Comparison of ENCODE assay signal across 8 cellular contexts in the genomic region with DNA sequence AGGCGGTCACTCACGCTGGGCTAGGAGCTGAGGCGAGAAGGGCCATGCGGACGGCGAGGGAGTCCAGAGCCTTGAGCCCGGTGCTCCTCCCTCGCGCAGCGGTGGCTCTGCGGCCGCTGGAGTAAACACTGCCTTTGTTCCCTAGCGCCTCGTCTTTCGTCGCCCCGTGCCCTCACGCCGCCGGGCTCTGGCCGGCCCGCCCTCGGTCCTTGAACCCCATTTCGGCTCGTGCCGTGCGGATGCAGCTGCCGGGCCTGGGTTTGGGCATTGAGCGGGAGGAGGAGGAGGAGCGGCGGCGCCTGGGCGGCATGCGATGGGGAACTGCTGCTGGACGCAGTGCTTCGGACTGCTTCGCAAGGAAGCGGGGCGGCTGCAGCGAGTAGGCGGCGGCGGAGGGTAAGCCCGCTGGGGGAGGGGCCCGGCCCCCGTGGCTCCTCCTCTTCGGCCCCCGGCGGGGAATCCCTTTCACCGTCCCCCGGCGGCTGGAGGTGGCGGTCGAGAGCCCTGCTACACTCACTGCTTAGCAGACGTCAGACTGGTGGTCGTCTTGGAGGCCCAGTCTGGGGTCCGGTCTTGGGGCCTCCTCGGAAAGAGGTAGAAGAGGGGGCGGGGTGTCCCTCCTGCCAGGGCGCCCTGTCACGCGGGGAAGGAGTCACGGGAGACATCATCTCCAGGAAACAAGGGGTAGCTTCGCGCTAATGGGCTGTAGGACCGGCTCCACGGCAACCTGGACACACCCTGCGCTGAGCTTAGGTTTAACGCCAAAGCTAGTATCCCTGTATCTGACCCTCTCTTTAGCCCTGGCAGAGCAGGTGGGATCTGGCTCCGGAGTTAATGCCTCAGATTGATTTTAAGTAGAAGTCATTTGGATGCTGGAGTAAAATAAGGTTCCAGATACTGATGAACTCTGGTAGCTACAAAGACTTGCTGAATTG. TPM values are rescaled to one million over a fixed set of nuclear protein-coding genes. Genes with fewer than 3 reads are reported as not detected.
A peak's percentile ranks its signal among the peaks of the same experiment; 100 is the strongest.
DNase-seq lines count a peak whose midpoint lies in the region; ATAC-seq and TF ChIP-seq lines count a peak whose summit lies in the region.

A gene with protein sequence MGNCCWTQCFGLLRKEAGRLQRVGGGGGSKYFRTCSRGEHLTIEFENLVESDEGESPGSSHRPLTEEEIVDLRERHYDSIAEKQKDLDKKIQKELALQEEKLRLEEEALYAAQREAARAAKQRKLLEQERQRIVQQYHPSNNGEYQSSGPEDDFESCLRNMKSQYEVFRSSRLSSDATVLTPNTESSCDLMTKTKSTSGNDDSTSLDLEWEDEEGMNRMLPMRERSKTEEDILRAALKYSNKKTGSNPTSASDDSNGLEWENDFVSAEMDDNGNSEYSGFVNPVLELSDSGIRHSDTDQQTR (plus strand): TSS at position 9 of the 935 bp plus-strand sequence. CDS start 305 bp downstream, at position 314.

- H3K4me3 ChIP-seq in GM12865 (ENCODE audit: low read depth, low read length) (peak within 1 kb of the TSS; percentile 85), HFF-Myc (replicated peaks; ENCODE audit: low read depth, low read length) (peak within 1 kb of the TSS; percentile 89), cardiac muscle cell (peak within 1 kb of the TSS; percentile 73)

- H3K9me3 Mint-ChIP-seq in activated naive CD8-positive, alpha-beta T cell treated with anti-CD3 and anti-CD28 coated beads, Interleukin-2, amount 50 U/mL, for 24 hours: no peaks in the 10 kb centered on the region
- H3K9me3 Mint-ChIP-seq in type B pancreatic cell: no peaks in the 10 kb centered on the region

- no peaks in the 10 kb centered on the region for H3K27me3 ChIP-seq in cardiac muscle cell

- intact Hi-C loops in posterior cingulate gyrus (cut with DNase I): loop anchor here (2.0 kb wide), 1 partner anchor 87 kb away; the partner anchor contains the start of gene FAM241A

- peak; percentile 55 for ATAC-seq in activated naive CD8-positive, alpha-beta T cell treated with anti-CD3 and anti-CD28 coated beads, Interleukin-2, amount 50 U/mL, for 24 hours

- peaks cover 3% of the 10 kb centered on the region for H3K4me1 ChIP-seq in cardiac muscle cell (ENCODE audit: low read depth)

- peaks cover 2% of the 10 kb centered on the region for H3K27me3 Mint-ChIP-seq in activated naive CD8-positive, alpha-beta T cell treated with anti-CD3 and anti-CD28 coated beads, Interleukin-2, amount 50 U/mL, for 24 hours
- no peaks in the 10 kb centered on the region for H3K27me3 Mint-ChIP-seq in type B pancreatic cell

- no peaks in the 10 kb centered on the region for H3K36me3 ChIP-seq in cardiac muscle cell

- H3K9me3 ChIP-seq in cardiac muscle cell (ENCODE audit: low read depth): no peaks in the 10 kb centered on the region

- H3K4me3 Mint-ChIP-seq in activated naive CD8-positive, alpha-beta T cell treated with anti-CD3 and anti-CD28 coated beads, Interleukin-2, amount 50 U/mL, for 24 hours: peak within 1 kb of the TSS; percentile 96
- peak within 1 kb of the TSS; percentile 98 for H3K4me3 Mint-ChIP-seq in type B pancreatic cell

- H3K27ac ChIP-seq in cardiac muscle cell: peak within 1 kb of the TSS; percentile 97

- H3K27ac Mint-ChIP-seq in activated naive CD8-positive, alpha-beta T cell treated with anti-CD3 and anti-CD28 coated beads, Interleukin-2, amount 50 U/mL, for 24 hours: peak within 1 kb of the TSS; percentile 98
- peak within 1 kb of the TSS; percentile 97 for H3K27ac Mint-ChIP-seq in type B pancreatic cell

- peak; percentile 52 for TF ChIP-seq CTCF in GM12865 (IDR thresholded peaks at IDR 0.05; ENCODE audit: insufficient read depth, low read depth, low read length, missing control alignments)
- TF ChIP-seq CTCF in HFF-Myc (IDR thresholded peaks at IDR 0.05; ENCODE audit: low read depth, low read length, missing control alignments): peak; percentile 18
- peak; percentile 48 for TF ChIP-seq CTCF in cardiac muscle cell (IDR thresholded peaks at IDR 0.05; ENCODE audit: low read depth, low read length)
- TF ChIP-seq CTCF in type B pancreatic cell (conservative IDR thresholded peaks at IDR 0.05): peak; percentile 61

- peaks cover 36% of the 10 kb centered on the region for H3K4me1 Mint-ChIP-seq in activated naive CD8-positive, alpha-beta T cell treated with anti-CD3 and anti-CD28 coated beads, Interleukin-2, amount 50 U/mL, for 24 hours
- peaks cover 25% of the 10 kb centered on the region for H3K4me1 Mint-ChIP-seq in type B pancreatic cell (ENCODE audit: unreplicated experiment)

- peaks cover 2% of the 10 kb centered on the region for H3K36me3 Mint-ChIP-seq in activated naive CD8-positive, alpha-beta T cell treated with anti-CD3 and anti-CD28 coated beads, Interleukin-2, amount 50 U/mL, for 24 hours (ENCODE audit: low read depth)
- no peaks in the 10 kb centered on the region for H3K36me3 Mint-ChIP-seq in type B pancreatic cell

- peak; percentile 91 for DNase-seq in GM12865 (ENCODE audit: low read depth)
- no peak for DNase-seq in HFF-Myc (ENCODE audit: extremely low read depth, low read depth)
- DNase-seq in MV-4-11 (lab: John Stamatoyannopoulos, UW): peak; percentile 65
- peak; percentile 75 for DNase-seq in SW480 (ENCODE audit: low spot score)
- DNase-seq in activated naive CD8-positive, alpha-beta T cell treated with anti-CD3 and anti-CD28 coated beads, Interleukin-2, amount 50 U/mL, for 24 hours: peak; percentile 87
- peak; percentile 81 to 92 for DNase-seq in cardiac muscle cell (ENCODE audit: low read depth in 1 of 2, low spot score in 1 of 2)
- peak; percentile 66 to 96 (median 80) for DNase-seq in posterior cingulate gyrus
- DNase-seq in type B pancreatic cell (ENCODE audit: extremely low spot score, unreplicated experiment): peak; percentile 93

RNA-seq across cellular contexts. Expression of the gene that starts here (rescaled TPM):
- total RNA-seq in cardiac muscle cell (24.4 and 28.0 TPM in 2 replicates), type B pancreatic cell (ENCODE audit: low replicate concordance) (14.5 and 18.9 TPM in 2 replicates)
- 21.3 and 21.7 TPM in 2 replicates for polyA plus RNA-seq in cardiac muscle cell
